Comparison of ENCODE assay signal across 22 cellular contexts in the genomic region with DNA sequence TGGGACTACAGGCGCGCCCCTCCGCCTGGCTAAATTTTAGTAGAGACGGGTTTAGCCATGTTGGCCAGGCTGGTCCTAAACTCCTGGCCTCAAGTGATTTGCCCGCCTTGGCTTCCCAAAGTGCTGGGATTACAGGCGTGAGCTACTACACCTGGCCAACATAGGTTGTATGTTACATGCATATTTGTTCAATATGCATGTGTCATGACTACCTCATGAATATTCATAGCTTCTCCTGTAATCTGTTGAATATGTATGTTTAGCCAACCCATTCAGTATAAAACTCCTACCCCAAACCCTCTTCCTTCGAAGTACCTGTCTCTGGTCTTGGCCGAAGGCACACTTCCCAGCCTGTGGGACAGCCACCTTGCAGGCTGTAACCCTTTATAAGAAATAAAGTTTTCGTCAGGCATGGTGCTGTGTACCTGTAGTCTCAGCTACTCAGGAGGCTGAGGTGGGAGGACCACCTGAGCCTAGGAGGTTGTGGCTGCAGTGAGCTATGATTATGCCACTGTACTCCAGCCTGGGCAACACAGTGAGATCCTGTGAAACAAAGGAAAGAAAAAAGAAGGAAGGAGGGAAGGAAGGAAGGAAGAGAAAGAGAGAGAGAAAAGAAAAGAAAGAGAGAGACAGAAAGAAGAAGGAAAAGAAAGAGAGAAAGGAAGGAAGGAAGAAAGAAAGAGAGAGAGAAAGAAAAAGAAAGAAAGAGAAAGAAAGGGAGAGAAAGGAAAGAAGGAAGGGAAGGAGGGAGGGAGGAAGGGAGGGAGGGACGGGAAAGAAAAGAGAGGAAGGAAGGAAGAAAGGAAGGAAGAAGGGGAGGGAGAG. TPM values are rescaled to one million over a fixed set of nuclear protein-coding genes. Genes with fewer than 3 reads are reported as not detected.
"Had no signal": no experiment of that assay in that cellular context is flagged by ENCODE, and none has a peak within 500 bp of the region (broad histone marks: within the 10 kb centered on the region; RNA-seq: fewer than 3 reads in every experiment).

No MANE protein-coding gene starts in this region.

- H3K4me3 Mint-ChIP-seq: immature natural killer cell; memory B cell; natural killer cell treated with Interleukin-12 subunit alpha and Interleukin-12 subunit beta and Interleukin-15 and Interleukin-18, amount 100 ng/mL, for 72 hours; neural progenitor cell; stimulated activated effector memory CD8-positive, alpha-beta T cell treated with anti-CD3 and anti-CD28 coated beads, Interleukin-12 subunit alpha, Interleukin-12 subunit beta, amount 100 ng/mL, for 72 hours; type B pancreatic cell had no signal

- H3K4me1 ChIP-seq: gastroesophageal sphincter, lower lobe of right lung, neural progenitor cell had no signal

- H2AFZ ChIP-seq: neural progenitor cell had no signal

- H3K4me2 ChIP-seq: neural progenitor cell, smooth muscle cell had no signal

- H3K36me3 ChIP-seq: esophagus squamous epithelium, gastroesophageal sphincter, left lung, lower lobe of right lung, neural progenitor cell, ovary had no signal

- H3K27ac ChIP-seq: esophagus squamous epithelium, gastroesophageal sphincter, left lung, lower lobe of right lung, neural progenitor cell, ovary had no signal

- DNase-seq: dermis blood vessel endothelial cell; esophagus squamous epithelium; foreskin fibroblast; glutamatergic neuron; immature natural killer cell; left lung; lower lobe of right lung; midbrain; nucleus accumbens; ovary; right cardiac atrium; stimulated activated CD4-positive, alpha-beta T cell treated with anti-CD3 and anti-CD28 coated beads, Interleukin-2, amount 100 ng/mL, for 48 hours had no signal

- H3K9me3 Mint-ChIP-seq: immature natural killer cell; memory B cell; natural killer cell treated with Interleukin-12 subunit alpha and Interleukin-12 subunit beta and Interleukin-15 and Interleukin-18, amount 100 ng/mL, for 72 hours; type B pancreatic cell had no signal

- H3K4me3 ChIP-seq: esophagus squamous epithelium, gastroesophageal sphincter, left lung, lower lobe of right lung, neural progenitor cell, ovary, smooth muscle cell had no signal

- H3K4me1 Mint-ChIP-seq: immature natural killer cell had no signal

- H3K27ac Mint-ChIP-seq: memory B cell; natural killer cell treated with Interleukin-12 subunit alpha and Interleukin-12 subunit beta and Interleukin-15 and Interleukin-18, amount 100 ng/mL, for 72 hours; neural progenitor cell; progenitor cell of endocrine pancreas; stimulated activated effector memory CD8-positive, alpha-beta T cell treated with anti-CD3 and anti-CD28 coated beads, Interleukin-12 subunit alpha, Interleukin-12 subunit beta, amount 100 ng/mL, for 72 hours; type B pancreatic cell had no signal

- H3K36me3 Mint-ChIP-seq: immature natural killer cell; natural killer cell treated with Interleukin-12 subunit alpha and Interleukin-12 subunit beta and Interleukin-15 and Interleukin-18, amount 100 ng/mL, for 72 hours; neural progenitor cell; stimulated activated effector memory CD8-positive, alpha-beta T cell treated with anti-CD3 and anti-CD28 coated beads, Interleukin-12 subunit alpha, Interleukin-12 subunit beta, amount 100 ng/mL, for 72 hours; type B pancreatic cell had no signal

- H3K9me3 ChIP-seq: esophagus squamous epithelium, gastroesophageal sphincter, left lung, lower lobe of right lung, ovary had no signal

- H3K27me3 Mint-ChIP-seq: natural killer cell treated with Interleukin-12 subunit alpha and Interleukin-12 subunit beta and Interleukin-15 and Interleukin-18, amount 100 ng/mL, for 72 hours; progenitor cell of endocrine pancreas; type B pancreatic cell had no signal

- H3K9ac ChIP-seq: neural progenitor cell had no signal

- H3K27me3 ChIP-seq: neural progenitor cell, ovary had no signal

- ATAC-seq: gastroesophageal sphincter; left lung; lower lobe of right lung; natural killer cell treated with Interleukin-12 subunit alpha and Interleukin-12 subunit beta and Interleukin-15 and Interleukin-18, amount 100 ng/mL, for 72 hours; right cardiac atrium; stimulated activated effector memory CD8-positive, alpha-beta T cell treated with anti-CD3 and anti-CD28 coated beads, Interleukin-12 subunit alpha, Interleukin-12 subunit beta, amount 100 ng/mL, for 72 hours had no signal

RNA-seq across cellular contexts. Expression of a gene that starts 29.3 kb away (rescaled TPM):
- total RNA-seq: dermis blood vessel endothelial cell, epithelial cell of proximal tubule, esophagus squamous epithelium, gastroesophageal sphincter, left lung, lower lobe of right lung, ovary, progenitor cell of endocrine pancreas, right cardiac atrium, smooth muscle cell had no signal
- polyA plus RNA-seq: immature natural killer cell, keratinocyte, ovary, right cardiac atrium, smooth muscle cell had no signal

RNA-seq across cellular contexts. Expression of a gene that starts 41.9 kb away (rescaled TPM):
- total RNA-seq: epithelial cell of proximal tubule, esophagus squamous epithelium, lower lobe of right lung, progenitor cell of endocrine pancreas, smooth muscle cell had no signal
- polyA plus RNA-seq: immature natural killer cell, keratinocyte, smooth muscle cell had no signal

RNA-seq across cellular contexts. Expression of a gene that starts 47.9 kb away (rescaled TPM):
- total RNA-seq: dermis blood vessel endothelial cell; epithelial cell of proximal tubule; natural killer cell treated with Interleukin-12 subunit alpha and Interleukin-12 subunit beta and Interleukin-15 and Interleukin-18, amount 100 ng/mL, for 72 hours; smooth muscle cell had no signal
- polyA plus RNA-seq: keratinocyte, smooth muscle cell had no signal

RNA-seq across cellular contexts. Expression of a gene that starts 52.5 kb away (rescaled TPM):
- total RNA-seq: dermis blood vessel endothelial cell, esophagus squamous epithelium, gastroesophageal sphincter, left lung, lower lobe of right lung, right cardiac atrium, smooth muscle cell had no signal
- polyA plus RNA-seq: immature natural killer cell, keratinocyte, right cardiac atrium, smooth muscle cell had no signal
